Comparison of ENCODE assay signal across 22 cellular contexts in genomic region chr1:226047495-226047894, GRCh38. TPM values are rescaled to one million over a fixed set of nuclear protein-coding genes. Genes with fewer than 3 reads are reported as not detected.
DNase-seq lines count a peak whose midpoint lies in the region; ATAC-seq, FAIRE-seq and TF ChIP-seq lines count a peak whose summit lies in the region.
"Had no signal": no experiment of that assay in that cellular context is flagged by ENCODE, and none has a peak within 500 bp of the region (broad histone marks: within the 10 kb centered on the region; RNA-seq: fewer than 3 reads in every experiment).

No MANE protein-coding gene starts in this region.

- 4 to 25% methylated on average over 1 of the region's 1 CpG for WGBS in pancreas, 2 donors
- 25 to 38% methylated on average over 1 of the region's 1 CpG for whole genome bisulfite sequencing in esophagus squamous epithelium, 2 donors

- no peak for FAIRE-seq in pancreas (lab: Jason Lieb, UNC)
- FAIRE-seq: bronchial epithelial cell had no signal

- DNase-seq in CD1c-positive myeloid dendritic cell (ENCODE audit: extremely low spot score) (peak; percentile 44), amniotic epithelial cell (ENCODE audit: low read depth) (peak; percentile 49), fibroblast of lung (ENCODE audit: low read depth in 2 of 2) (peak; percentile 37 to 80), pancreas (no peak), NCI-H146 (lab: John Stamatoyannopoulos, UW) (no peak), esophagus squamous epithelium (lab: John Stamatoyannopoulos, UW) (no peak), ecto neural progenitor cell (ENCODE audit: low spot score) (no peak)
- DNase-seq: activated CD4-positive, alpha-beta T cell treated with anti-CD3 and anti-CD28 coated beads for 36 hours; activated effector memory CD4-positive, alpha-beta T cell treated with anti-CD3 and anti-CD28 coated beads, Interleukin-2, amount 50 U/mL, for 16 hours; CD4-positive, alpha-beta memory T cell; dermis blood vessel endothelial cell; Karpas-422; left ventricle myocardium inferior; naive thymus-derived CD8-positive, alpha-beta T cell; NCI-H1694 treated with DMSO at 0.1 percent for 48 hours; right cardiac atrium; SJCRH30; stimulated activated naive CD4-positive, alpha-beta T cell treated with Interleukin-2 at 50 U/mL for 16 hours; uterus had no signal

- H3K4me2 ChIP-seq in fibroblast of lung (ENCODE audit: extremely low read depth, insufficient read depth, low read length): no peak overlapping the region

- H2AFZ ChIP-seq in fibroblast of lung (ENCODE audit: low read length): no peak overlapping the region

- no peaks in the 10 kb centered on the region for H3K79me2 ChIP-seq in fibroblast of lung (ENCODE audit: control insufficient read depth, insufficient read depth, low read length)

- TF ChIP-seq CTCF in fibroblast of lung (conservative IDR thresholded peaks at IDR 0.05 in 1 of 2, IDR thresholded peaks at IDR 0.05 in 1 of 2; ENCODE audit: low read depth in 1 of 2, low read length in 2 of 2) (no peak), pancreas (IDR thresholded peaks at IDR 0.05) (no peak), esophagus squamous epithelium (IDR thresholded peaks at IDR 0.05) (no peak)

- no peak overlapping the region for H3K9ac ChIP-seq in fibroblast of lung (ENCODE audit: insufficient read depth, low read length)

- H3K27ac ChIP-seq in fibroblast of lung (ENCODE audit: insufficient read depth, low read length) (no peak overlapping the region), pancreas (no peak overlapping the region), esophagus squamous epithelium (no peak overlapping the region)
- H3K27ac ChIP-seq: left ventricle myocardium inferior, SJCRH30, thoracic aorta, uterus had no signal

- H3K36me3 ChIP-seq in fibroblast of lung (ENCODE audit: control insufficient read depth, insufficient read depth, low read length) (no peaks in the 10 kb centered on the region), pancreas (no peaks in the 10 kb centered on the region), esophagus squamous epithelium (no peaks in the 10 kb centered on the region)
- H3K36me3 ChIP-seq: left ventricle myocardium inferior, SJCRH30, thoracic aorta, uterus had no signal

- H3K4me1 ChIP-seq in fibroblast of lung (ENCODE audit: control insufficient read depth, extremely low read depth, insufficient read depth, low read length) (peaks cover 3% of the 10 kb centered on the region), pancreas (no peaks in the 10 kb centered on the region), esophagus squamous epithelium (peaks cover 0 to 14% (median 8%) of the 10 kb centered on the region in 3 donors)
- H3K4me1 ChIP-seq: left ventricle myocardium inferior, uterus had no signal

- ATAC-seq in pancreas (peak in 3 of 4 donors; percentile 48 to 71 (median 59)), GM21619 (IDR thresholded peaks at IDR 0.05; ENCODE audit: unreplicated experiment) (no peak)
- ATAC-seq: activated CD4-positive, alpha-beta T cell treated with anti-CD3 and anti-CD28 coated beads for 36 hours; naive thymus-derived CD8-positive, alpha-beta T cell had no signal

- H3K27me3 ChIP-seq in fibroblast of lung (ENCODE audit: control insufficient read depth, insufficient read depth, low read length) (no peaks in the 10 kb centered on the region), pancreas (no peaks in the 10 kb centered on the region), esophagus squamous epithelium (no peaks in the 10 kb centered on the region)
- H3K27me3 ChIP-seq: SJCRH30, uterus had no signal

- H3K9me3 ChIP-seq in fibroblast of lung (ENCODE audit: control insufficient read depth, insufficient read depth, low read depth, low read length) (no peaks in the 10 kb centered on the region), pancreas (no peaks in the 10 kb centered on the region), esophagus squamous epithelium (no peaks in the 10 kb centered on the region)
- H3K9me3 ChIP-seq: left ventricle myocardium inferior, thoracic aorta, uterus had no signal

- H3K4me3 ChIP-seq in fibroblast of lung (replicated peaks in 1 of 4; ENCODE audit: control extremely low read depth in 1 of 4, insufficient read depth in 1 of 4, low read depth in 3 of 4, low read length in 4 of 4) (no peak overlapping the region), pancreas (no peak overlapping the region), esophagus squamous epithelium (no peak overlapping the region)
- H3K4me3 ChIP-seq: left ventricle myocardium inferior, SJCRH30, thoracic aorta, uterus had no signal

- H4K20me1 ChIP-seq in fibroblast of lung (ENCODE audit: control insufficient read depth, extremely low read depth, insufficient read depth, low read length): no peaks in the 10 kb centered on the region

- intact Hi-C loops in pancreas (cut with DNase I): no loop called here
- intact Hi-C loops in esophagus squamous epithelium (cut with DNase I): no loop called here

- TF ChIP-seq POLR2A in esophagus squamous epithelium (IDR thresholded peaks at IDR 0.05): no peak

RNA-seq across cellular contexts. Expression of gene H3-3A, which starts 15.0 kb away (rescaled TPM):
- total RNA-seq in fibroblast of lung (86.2 and 105 TPM in 2 replicates), pancreas (100 to 1,000 TPM; 122 to 302 (median 193) TPM), esophagus squamous epithelium (100 to 1,000 TPM; 358 to 544 (median 443) TPM)
- polyA plus RNA-seq in fibroblast of lung (285 and 312 TPM in 2 replicates), pancreas (100 to 1,000 TPM; 329 to 427 TPM)
- 315 and 365 TPM in 2 replicates for polyA plus RNA-seq in fibroblast of lung (2012)
- polyA minus RNA-seq in fibroblast of lung (ENCODE audit: low replicate concordance): 0.37 and 8.7 TPM in 2 replicates

RNA-seq across cellular contexts. Expression of gene SDE2, which starts 48.4 kb away (rescaled TPM):
- total RNA-seq in fibroblast of lung (24.7 and 25.8 TPM in 2 replicates), pancreas (10 to 100 TPM in 1 of 6 donors, 1 to 10 TPM in 5; 6.8 to 12.4 (median 9.4) TPM), esophagus squamous epithelium (10 to 100 TPM; 10.5 to 18.7 (median 14.1) TPM)
- polyA plus RNA-seq in fibroblast of lung (17.2 and 17.7 TPM in 2 replicates), pancreas (1 to 10 TPM; 3.3 to 6.6 TPM)
- polyA plus RNA-seq in fibroblast of lung (2012): 7.6 and 9.1 TPM in 2 replicates
- polyA minus RNA-seq in fibroblast of lung (ENCODE audit: low replicate concordance): 3.6 and 4.0 TPM in 2 replicates

Comparison
In these comparisons a context has a peak if more than half of its experiments do, and no peak if none do; other contexts are left out.
1. DNase-seq: peak in CD1c-positive myeloid dendritic cell (single experiment), amniotic epithelial cell (single experiment) and fibroblast of lung (2 of 2); none in pancreas (0 of 6), NCI-H146 (single experiment), esophagus squamous epithelium (single experiment) and ecto neural progenitor cell (single experiment).